ENCODE assay signal across 14 cellular contexts in the genomic region with DNA sequence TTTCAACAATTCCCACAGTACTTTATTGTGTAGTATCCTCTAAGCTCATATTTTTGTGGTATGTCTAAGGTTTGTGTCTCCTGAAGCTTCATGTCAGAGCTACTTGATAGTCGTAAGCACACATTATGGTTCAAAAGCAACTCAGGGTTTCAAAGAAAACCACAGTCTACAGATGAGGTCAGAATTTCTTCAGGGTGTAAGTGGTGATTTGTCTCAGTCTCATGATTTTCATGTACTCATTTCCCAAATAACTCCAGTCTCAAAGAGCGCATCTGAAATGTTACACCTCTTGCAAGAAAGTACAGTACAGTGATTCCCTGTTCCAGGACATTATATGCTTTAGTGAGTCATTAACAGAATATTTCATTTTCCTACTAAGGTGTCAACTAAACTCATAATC. TPM values are rescaled to one million over a fixed set of nuclear protein-coding genes. Genes with fewer than 3 reads are reported as not detected.
A peak's percentile ranks its signal among the peaks of the same experiment; 100 is the strongest.
DNase-seq lines count a peak whose midpoint lies in the region; ATAC-seq lines count a peak whose summit lies in the region.
"Had no signal": no experiment of that assay in that cellular context is flagged by ENCODE, and none has a peak within 500 bp of the region (broad histone marks: within the 10 kb centered on the region; RNA-seq: fewer than 3 reads in every experiment).

No MANE protein-coding gene starts in this region.

- H3K4ac ChIP-seq in mesenchymal stem cell (ENCODE audit: low read depth in 1 of 2, low read length in 2 of 2) = no peak overlapping the region

- POLR2A ChIA-PET in T-cell (lab: Charles Lee) = interaction anchor here in 1 of 2 donors (0.9 kb wide), 1 partner anchor 558 kb away, joined by 3 read pairs; no protein-coding TSS in a partner anchor

- no peaks in the 10 kb centered on the region for H3K9me3 Mint-ChIP-seq in T-cell
- H3K9me3 Mint-ChIP-seq: activated naive CD4-positive, alpha-beta T cell treated with anti-CD3 and anti-CD28 coated beads, Interleukin-2, amount 50 U/mL, for 24 hours had no signal

- H3K36me3 Mint-ChIP-seq in T-cell = no peaks in the 10 kb centered on the region
- H3K36me3 Mint-ChIP-seq: activated naive CD4-positive, alpha-beta T cell treated with anti-CD3 and anti-CD28 coated beads, Interleukin-2, amount 50 U/mL, for 24 hours had no signal

- no peaks in the 10 kb centered on the region for H3K27me3 ChIP-seq in mesenchymal stem cell (ENCODE audit: control insufficient read depth in 1 of 2, insufficient read depth in 1 of 2, low read length in 2 of 2)

- no peak overlapping the region for H3K23ac ChIP-seq in mesenchymal stem cell (ENCODE audit: low read length in 2 of 2)

- no peak overlapping the region for H3K4me3 ChIP-seq in mesenchymal stem cell (ENCODE audit: insufficient read depth in 1 of 2, low read depth in 1 of 2, low read length in 2 of 2)

- no peak overlapping the region for H3K14ac ChIP-seq in mesenchymal stem cell (ENCODE audit: low read length in 2 of 2)

- ATAC-seq in GM18858 (IDR thresholded peaks at IDR 0.05; ENCODE audit: unreplicated experiment) = peak; percentile 55
- ATAC-seq in GM21786 (IDR thresholded peaks at IDR 0.05; ENCODE audit: unreplicated experiment) = peak; percentile 57
- peak; percentile 44 to 95 (median 81) for ATAC-seq in T-cell (replicated peaks in 1 of 4)
- ATAC-seq in HG02623 (IDR thresholded peaks at IDR 0.05; ENCODE audit: unreplicated experiment) = no peak
- ATAC-seq in HG03439 (IDR thresholded peaks at IDR 0.05; ENCODE audit: unreplicated experiment) = no peak
- ATAC-seq: SK-N-SH treated with all-trans-retinoic acid at 6 μM for 48 hours had no signal

- no peak overlapping the region for H4K8ac ChIP-seq in mesenchymal stem cell (ENCODE audit: low read length)

- H3K4me3 Mint-ChIP-seq in T-cell = no peak overlapping the region
- H3K4me3 Mint-ChIP-seq: activated naive CD4-positive, alpha-beta T cell treated with anti-CD3 and anti-CD28 coated beads, Interleukin-2, amount 50 U/mL, for 24 hours had no signal

- WGBS in mesenchymal stem cell = 80% methylated on average over 1 of the region's 2 CpGs

- no peak overlapping the region for H2AFZ ChIP-seq in mesenchymal stem cell (ENCODE audit: low read depth, low read length)

- no peak overlapping the region for H2BK5ac ChIP-seq in mesenchymal stem cell (ENCODE audit: low read depth, low read length, poor library complexity, severe bottlenecking)

- peak overlapping the region in 1 of 2 donors; percentile 12 for H3K27ac Mint-ChIP-seq in T-cell
- H3K27ac Mint-ChIP-seq: activated naive CD4-positive, alpha-beta T cell treated with anti-CD3 and anti-CD28 coated beads, Interleukin-2, amount 50 U/mL, for 24 hours had no signal

- peak overlapping the region; percentile 90 for H3K27ac ChIP-seq in mesenchymal stem cell (ENCODE audit: low read length, poor library complexity, severe bottlenecking)

- no peak overlapping the region for H3K18ac ChIP-seq in mesenchymal stem cell (ENCODE audit: low read depth in 1 of 2, low read length in 2 of 2)

- peaks cover 1% of the 10 kb centered on the region for H3K79me1 ChIP-seq in mesenchymal stem cell (replicated peaks; ENCODE audit: low read length, poor library complexity, severe bottlenecking)

- H2BK15ac ChIP-seq in mesenchymal stem cell (ENCODE audit: low read depth, poor library complexity, severe bottlenecking) = no peak overlapping the region

- H3K27me3 Mint-ChIP-seq in T-cell = peaks cover 6 to 13% of the 10 kb centered on the region in 2 donors

- H3K9ac ChIP-seq in mesenchymal stem cell (ENCODE audit: low read length) = no peak overlapping the region

- H4K91ac ChIP-seq in mesenchymal stem cell (ENCODE audit: low read length) = no peak overlapping the region

- H3K4me2 ChIP-seq in mesenchymal stem cell (ENCODE audit: low read length, poor library complexity, severe bottlenecking) = no peak overlapping the region

- H2BK120ac ChIP-seq in mesenchymal stem cell (ENCODE audit: low read depth, low read length) = no peak overlapping the region

- no peak overlapping the region for H2BK12ac ChIP-seq in mesenchymal stem cell (ENCODE audit: low read length in 2 of 2)

- peaks cover 10% of the 10 kb centered on the region for H3K4me1 ChIP-seq in mesenchymal stem cell (ENCODE audit: control insufficient read depth, insufficient read depth, low read depth, low read length)

- H3K36me3 ChIP-seq in mesenchymal stem cell (ENCODE audit: control insufficient read depth in 1 of 2, insufficient read depth in 2 of 2, low read depth in 1 of 2, low read length in 2 of 2) = no peaks in the 10 kb centered on the region

- CTCF ChIA-PET in T-cell (lab: Charles Lee) = interaction anchor here in 1 of 2 donors (0.6 kb wide), 1 partner anchor 598 kb away, joined by 9 read pairs; no protein-coding TSS in a partner anchor

- DNase-seq in T-cell (no peak), mesenchymal stem cell (peak; percentile 49), pons (ENCODE audit: low spot score) (no peak), SW 1271 (lab: John Stamatoyannopoulos, UW) (no peak)
- DNase-seq: activated CD4-positive, alpha-beta T cell treated with anti-CD3 and anti-CD28 coated beads for 48 hours; Caco-2; MV-4-11; small intestine had no signal

- no peaks in the 10 kb centered on the region for H3K9me3 ChIP-seq in mesenchymal stem cell (ENCODE audit: control insufficient read depth, low read length)
- H3K9me3 ChIP-seq: Caco-2 had no signal

- peaks cover 9 to 19% (median 14%) of the 10 kb centered on the region in 3 donors for H3K4me1 Mint-ChIP-seq in T-cell

- H2AK5ac ChIP-seq in mesenchymal stem cell (ENCODE audit: low read length, severe bottlenecking) = no peak overlapping the region

RNA-seq across cellular contexts. Expression of gene SSR3, which starts 47.5 kb away (rescaled TPM):
- 100 to 1,000 TPM in 1 of 5 donors, 10 to 100 TPM in 4; 68.0 to 112 (median 92.0) TPM for total RNA-seq in T-cell
- 238 TPM for polyA plus RNA-seq in mesenchymal stem cell (2013, experiment 1 of 2)
- polyA plus RNA-seq in mesenchymal stem cell (2013, experiment 2 of 2) = 261 TPM

Comparison
In these comparisons a context has a peak if more than half of its experiments do, and no peak if none do; other contexts are left out.
1. ATAC-seq: peak in GM18858 (single experiment), GM21786 (single experiment) and T-cell (4 of 4); none in HG02623 (single experiment) and HG03439 (single experiment).